2 cellular contexts compared by ENCODE assay signal in genomic region chr7:98399903-98400537, GRCh38.
TF ChIP-seq lines count a peak whose summit lies in the region.

No MANE protein-coding gene starts in this region.

TF ChIP-seq in HEK293, 187 proteins besides CTCF, POLR2A, EP300 and RAD21 (continued from another document and continues in another):
- TF ChIP-seq ZNF692 (tag by site-specific recombination; IDR thresholded peaks at IDR 0.05), result peak; percentile 94
- TF ChIP-seq KLF9 (tag by site-specific recombination; IDR thresholded peaks at IDR 0.05; ENCODE audit: low read depth), result no peak
- no peak for TF ChIP-seq MEIS1 (CRISPR knock-in tag; IDR thresholded peaks at IDR 0.05; ENCODE audit: borderline replicate concordance)
- no peak for TF ChIP-seq ZNF776 (tag by site-specific recombination; IDR thresholded peaks at IDR 0.05; ENCODE audit: borderline replicate concordance)
- TF ChIP-seq ZNF555 (tag by site-specific recombination; conservative IDR thresholded peaks at IDR 0.05), result no peak
- no peak for TF ChIP-seq ZNF837 (tag by site-specific recombination; IDR thresholded peaks at IDR 0.05)
- TF ChIP-seq ZNF184 (tag by site-specific recombination; IDR thresholded peaks at IDR 0.05), result no peak
- TF ChIP-seq ZNF354C (tag by site-specific recombination; IDR thresholded peaks at IDR 0.05; ENCODE audit: borderline replicate concordance, low read depth), result no peak
- TF ChIP-seq ZNF274 (IDR thresholded peaks at IDR 0.05; ENCODE audit: low read length), result no peak
- no peak for TF ChIP-seq ZNF274 (tag by site-specific recombination; IDR thresholded peaks at IDR 0.05; ENCODE audit: borderline replicate concordance)
- TF ChIP-seq ZBTB20 (tag by site-specific recombination; IDR thresholded peaks at IDR 0.05), result no peak
- TF ChIP-seq RBAK (tag by site-specific recombination; IDR thresholded peaks at IDR 0.05), result no peak
- peak; percentile 7; the same call in 1 of the 2 replicates for TF ChIP-seq EGR2 (tag by site-specific recombination; IDR thresholded peaks at IDR 0.05; ENCODE audit: low read depth)
- TF ChIP-seq IKZF3 (tag by site-specific recombination; IDR thresholded peaks at IDR 0.05), result peak; percentile 61
- no peak for TF ChIP-seq ZNF248 (tag by site-specific recombination; IDR thresholded peaks at IDR 0.05)
- TF ChIP-seq ZBTB17 (tag by site-specific recombination; IDR thresholded peaks at IDR 0.05), result no peak
- no peak for TF ChIP-seq ZBTB7A (tag by site-specific recombination; IDR thresholded peaks at IDR 0.05; ENCODE audit: low read depth)
- no peak for TF ChIP-seq ZNF362 (tag by site-specific recombination; IDR thresholded peaks at IDR 0.05)
- TF ChIP-seq ZNF133 (tag by site-specific recombination; IDR thresholded peaks at IDR 0.05), result no peak
- no peak for TF ChIP-seq ATF2 (tag by site-specific recombination; IDR thresholded peaks at IDR 0.05; ENCODE audit: low read depth)
- no peak for TF ChIP-seq BCL6B (tag by site-specific recombination; IDR thresholded peaks at IDR 0.05)
- TF ChIP-seq SP7 (tag by site-specific recombination; IDR thresholded peaks at IDR 0.05), result no peak; the same call in 1 of the 2 replicates
- peak; percentile 20; the same call in 1 of the 2 replicates for TF ChIP-seq ZFHX2 (tag by site-specific recombination; conservative IDR thresholded peaks at IDR 0.05)
- TF ChIP-seq ZNF394 (tag by site-specific recombination; IDR thresholded peaks at IDR 0.05; ENCODE audit: borderline replicate concordance), result no peak
- TF ChIP-seq YY2 (tag by site-specific recombination; IDR thresholded peaks at IDR 0.05), result no peak
- no peak for TF ChIP-seq ZSCAN23 (tag by site-specific recombination; IDR thresholded peaks at IDR 0.05)
- TF ChIP-seq PBX3 (CRISPR knock-in tag; IDR thresholded peaks at IDR 0.05), result no peak
- TF ChIP-seq ZBTB21 (tag by site-specific recombination; IDR thresholded peaks at IDR 0.05), result no peak
- TF ChIP-seq HOXA7 (CRISPR knock-in tag; IDR thresholded peaks at IDR 0.05; ENCODE audit: borderline replicate concordance), result no peak
- no peak for TF ChIP-seq GLI2 (tag by site-specific recombination; IDR thresholded peaks at IDR 0.05; ENCODE audit: borderline replicate concordance, low read depth)

TF ChIP-seq in K562, 482 proteins besides CTCF, POLR2A, EP300 and RAD21 (continued from another document and continues in another):
- TF ChIP-seq ZNF239 (CRISPR knock-in tag; IDR thresholded peaks at IDR 0.05), result no peak
- no peak for TF ChIP-seq CBFB (CRISPR knock-in tag; IDR thresholded peaks at IDR 0.05)
- no peak for TF ChIP-seq CBX1 (IDR thresholded peaks at IDR 0.05; ENCODE audit: low read depth)
- no peak for TF ChIP-seq RUNX1 (IDR thresholded peaks at IDR 0.05; ENCODE audit: low read depth)
- no peak for TF ChIP-seq AFF4 (CRISPR knock-in tag; IDR thresholded peaks at IDR 0.05)
- 0 out of 2 replicates have a peak, but pooled peaks have one; percentile 62 for TF ChIP-seq XRCC5 (IDR thresholded peaks at IDR 0.05; ENCODE audit: low read depth, low read length)
- TF ChIP-seq CREBBP (IDR thresholded peaks at IDR 0.05; ENCODE audit: low read depth, low read length), result no peak
- no peak for TF ChIP-seq SMARCA5 (IDR thresholded peaks at IDR 0.05)
- peak in 1 of 2 experiments; percentile 86 for TF ChIP-seq AFF1 (IDR thresholded peaks at IDR 0.05; ENCODE audit: low read depth in 1 of 2, partially characterized antibody in 2 of 2)
- TF ChIP-seq HOXB6 (CRISPR knock-in tag; IDR thresholded peaks at IDR 0.05; ENCODE audit: borderline replicate concordance), result no peak
- TF ChIP-seq OTX1 (CRISPR knock-in tag; IDR thresholded peaks at IDR 0.05), result no peak
- no peak for TF ChIP-seq FOXJ2 (tag; IDR thresholded peaks at IDR 0.05)
- no peak for TF ChIP-seq ZNF518B (CRISPR knock-in tag; IDR thresholded peaks at IDR 0.05)
- no peak for TF ChIP-seq ADNP (tag; IDR thresholded peaks at IDR 0.05)
- no peak for TF ChIP-seq FOXP1 (CRISPR knock-in tag; IDR thresholded peaks at IDR 0.05)
- TF ChIP-seq BMI1 (IDR thresholded peaks at IDR 0.05; ENCODE audit: low read length), result no peak
- TF ChIP-seq ZBTB7A (IDR thresholded peaks at IDR 0.05; ENCODE audit: borderline replicate concordance, control insufficient read depth, low read depth, low read length), result 0 out of 2 replicates have a peak, but pooled peaks have one; percentile 52
- TF ChIP-seq MTA2 (IDR thresholded peaks at IDR 0.05; ENCODE audit: low read depth), result no peak
- TF ChIP-seq HLTF (IDR thresholded peaks at IDR 0.05), result no peak
- TF ChIP-seq HMGN3 (IDR thresholded peaks at IDR 0.05; ENCODE audit: borderline replicate concordance, extremely low read depth, insufficient read length, low read depth, low read length), result no peak
- TF ChIP-seq HMG20B (CRISPR knock-in tag; IDR thresholded peaks at IDR 0.05), result no peak
- TF ChIP-seq ZNF79 (CRISPR knock-in tag; IDR thresholded peaks at IDR 0.05; ENCODE audit: low read depth), result no peak
- no peak for TF ChIP-seq TRIM28 (IDR thresholded peaks at IDR 0.05)
- no peak for TF ChIP-seq E2F6 (IDR thresholded peaks at IDR 0.05; ENCODE audit: borderline replicate concordance in 1 of 2, extremely low read depth in 1 of 2, insufficient read depth in 1 of 2, insufficient read length in 1 of 2, low read depth in 1 of 2, low read length in 1 of 2, poor library complexity in 1 of 2, severe bottlenecking in 1 of 2)
- no peak for TF ChIP-seq SP1 (CRISPR knock-in tag; IDR thresholded peaks at IDR 0.05)
- no peak for TF ChIP-seq ZNF174 (CRISPR knock-in tag; IDR thresholded peaks at IDR 0.05)
- TF ChIP-seq ZBTB11 (CRISPR knock-in tag; IDR thresholded peaks at IDR 0.05), result no peak
- no peak for TF ChIP-seq NR2C1 (IDR thresholded peaks at IDR 0.05)
- TF ChIP-seq NR2C1 (tag; IDR thresholded peaks at IDR 0.05), result no peak
- 0 out of 2 replicates have a peak, but pooled peaks have one; percentile 4 for TF ChIP-seq GTF2E2 (tag; IDR thresholded peaks at IDR 0.05)
- TF ChIP-seq PCBP1 (IDR thresholded peaks at IDR 0.05; ENCODE audit: low read depth, low read length, poor library complexity, severe bottlenecking), result peak; percentile 18
- no peak for TF ChIP-seq PATZ1 (CRISPR knock-in tag; IDR thresholded peaks at IDR 0.05; ENCODE audit: borderline replicate concordance)
- TF ChIP-seq TEAD2 (tag; IDR thresholded peaks at IDR 0.05), result no peak
- no peak for TF ChIP-seq SMARCE1 (IDR thresholded peaks at IDR 0.05)
